In the genomic region with DNA sequence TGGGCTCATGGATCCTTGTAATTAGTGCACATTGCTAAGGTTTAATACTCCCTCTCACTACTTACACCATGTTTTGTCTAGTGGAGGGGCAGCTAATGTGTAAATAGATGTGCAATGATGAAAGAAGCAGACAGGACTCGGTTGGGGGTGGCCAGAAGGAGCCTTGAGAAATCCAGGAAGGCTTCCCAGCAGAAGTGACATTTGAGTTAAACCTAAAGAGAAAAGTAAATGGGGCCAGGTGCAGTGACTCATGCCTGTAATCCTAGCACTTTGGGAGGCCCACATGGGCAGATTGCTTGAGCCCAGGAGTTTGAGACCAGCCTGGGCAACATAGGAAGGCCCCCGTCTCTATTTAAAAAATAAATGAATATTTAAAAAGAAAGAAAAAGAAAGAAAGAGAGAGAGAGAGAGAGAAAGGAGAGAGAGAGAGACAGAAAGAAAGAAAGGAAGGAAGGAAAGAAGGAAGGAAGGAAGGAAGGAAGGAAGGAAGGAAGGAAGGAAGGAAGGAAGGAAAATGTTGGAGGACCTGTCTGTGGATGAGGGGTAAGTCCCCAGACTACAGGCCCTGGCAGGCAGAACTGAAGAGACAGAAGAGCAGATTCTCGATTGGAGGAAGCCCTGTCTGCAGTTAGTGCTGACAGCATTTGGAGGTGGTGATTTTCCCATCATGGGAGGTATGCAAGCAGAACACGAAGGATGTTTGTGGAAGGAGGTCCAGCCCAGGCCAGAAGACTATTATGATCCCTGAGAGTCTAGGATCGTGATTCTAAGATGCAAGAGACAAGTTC, we compare ENCODE assay signal across 14 cellular contexts. TPM values are rescaled to one million over a fixed set of nuclear protein-coding genes. Genes with fewer than 3 reads are reported as not detected.
A peak's percentile ranks its signal among the peaks of the same experiment; 100 is the strongest.
DNase-seq lines count a peak whose midpoint lies in the region; ATAC-seq and TF ChIP-seq lines count a peak whose summit lies in the region.
"Had no signal": no experiment of that assay in that cellular context is flagged by ENCODE, and none has a peak within 500 bp of the region (broad histone marks: within the 10 kb centered on the region; RNA-seq: fewer than 3 reads in every experiment).

No MANE protein-coding gene starts in this region.

- no peak for ATAC-seq in heart left ventricle
- no peak for ATAC-seq in left ventricle myocardium superior
- ATAC-seq in GM21381 (IDR thresholded peaks at IDR 0.05; ENCODE audit: unreplicated experiment): no peak

- TF ChIP-seq POLR2A in heart left ventricle (IDR thresholded peaks at IDR 0.05) (no peak), esophagus muscularis mucosa (IDR thresholded peaks at IDR 0.05; ENCODE audit: low read depth) (no peak), prostate gland (IDR thresholded peaks at IDR 0.05) (no peak), vagina (IDR thresholded peaks at IDR 0.05) (no peak)

- no peak for TF ChIP-seq EP300 in esophagus muscularis mucosa (IDR thresholded peaks at IDR 0.05)

- H3K36me3 ChIP-seq in heart left ventricle (peaks cover 0 to 21% (median 5%) of the 10 kb centered on the region in 9 donors), esophagus muscularis mucosa (peaks cover 7 to 23% (median 14%) of the 10 kb centered on the region in 4 donors), prostate gland (no peaks in the 10 kb centered on the region), vagina (peaks cover 0 to 10% of the 10 kb centered on the region in 2 donors)

- H3K27me3 ChIP-seq in heart left ventricle (peaks cover 0 to 35% (median 0%) of the 10 kb centered on the region in 9 donors), esophagus muscularis mucosa (no peaks in the 10 kb centered on the region), prostate gland (replicated peaks; ENCODE audit: insufficient read depth) (no peaks in the 10 kb centered on the region), vagina (no peaks in the 10 kb centered on the region)

- H3K4me1 ChIP-seq in heart left ventricle: peaks cover 8 to 76% (median 36%) of the 10 kb centered on the region in 12 donors
- H3K4me1 ChIP-seq in esophagus muscularis mucosa: peaks cover 60 to 91% (median 86%) of the 10 kb centered on the region in 4 donors
- peaks cover 12% of the 10 kb centered on the region for H3K4me1 ChIP-seq in prostate gland (replicated peaks)
- peaks cover 78% of the 10 kb centered on the region for H3K4me1 ChIP-seq in vagina

- no peak for TF ChIP-seq CTCF in heart left ventricle (IDR thresholded peaks at IDR 0.05)
- TF ChIP-seq CTCF in esophagus muscularis mucosa (IDR thresholded peaks at IDR 0.05): no peak
- no peak for TF ChIP-seq CTCF in prostate gland (IDR thresholded peaks at IDR 0.05)
- TF ChIP-seq CTCF in vagina (IDR thresholded peaks at IDR 0.05): no peak

- H3K4me3 ChIP-seq in heart left ventricle (peak overlapping the region in 8 of 12 donors; percentile 17 to 83 (median 64)), esophagus muscularis mucosa (peak overlapping the region; percentile 64 to 82 (median 70)), prostate gland (peak overlapping the region in 1 of 2 donors; percentile 4), vagina (peak overlapping the region in 1 of 2 donors; percentile 65)

- H3K9me3 ChIP-seq in heart left ventricle (no peaks in the 10 kb centered on the region), esophagus muscularis mucosa (no peaks in the 10 kb centered on the region), prostate gland (no peaks in the 10 kb centered on the region), vagina (no peaks in the 10 kb centered on the region)

- peak overlapping the region in 9 of 12 donors; percentile 18 to 91 (median 81) for H3K27ac ChIP-seq in heart left ventricle
- H3K27ac ChIP-seq in esophagus muscularis mucosa (replicated peaks in 1 of 4): peak overlapping the region; percentile 82 to 92 (median 92)
- peak overlapping the region; percentile 56 to 78 for H3K27ac ChIP-seq in prostate gland
- H3K27ac ChIP-seq in vagina: peak overlapping the region; percentile 91

- WGBS in heart left ventricle, 4 donors: 63 to 78% (median 69%) methylated on average over 5 of the region's 5 CpGs
- 39% methylated on average over 5 of the region's 5 CpGs for WGBS in esophagus muscularis mucosa
- 28% methylated on average over 5 of the region's 5 CpGs for WGBS in prostate gland

- intact Hi-C loops in heart left ventricle (cut with DNase I): loop anchor here in 1 of 10 donors (5.0 kb wide), 1 partner anchor 149 kb away; no protein-coding TSS in a partner anchor
- intact Hi-C loops in left ventricle myocardium superior (cut with micrococcal nuclease): no loop called here
- intact Hi-C loops in esophagus muscularis mucosa (cut with DNase I): no loop called here
- intact Hi-C loops in prostate gland (cut with DNase I): no loop called here
- intact Hi-C loops in vagina (cut with DNase I): loop anchor here (2.0 kb wide), 1 partner anchor 137 kb away; no protein-coding TSS in a partner anchor

- DNase-seq in heart left ventricle: no peak
- DNase-seq in left ventricle myocardium superior: no peak
- no peak for DNase-seq in esophagus muscularis mucosa (ENCODE audit: extremely low spot score)
- DNase-seq in prostate gland (ENCODE audit: low spot score): no peak
- DNase-seq in vagina (ENCODE audit: extremely low spot score in 2 of 2): no peak
- DNase-seq in NCI-H146 treated with DMSO at 0.1 percent for 48 hours (lab: John Stamatoyannopoulos, UW; ENCODE audit: unreplicated experiment): no peak
- DNase-seq in activated T-cell treated with anti-CD3 and anti-CD28 coated beads, Interleukin-2, amount 50 U/mL, for 48 hours: no peak
- DNase-seq: ACHN; activated naive CD4-positive, alpha-beta T cell; cerebellar nuclear complex; naive B cell; NCI-H187 treated with DMSO at 0.1 percent for 48 hours; NCI-H526 treated with DMSO at 0.1 percent for 48 hours had no signal

RNA-seq across cellular contexts. Expression of a gene that starts 3.6 kb away (rescaled TPM):
- total RNA-seq in heart left ventricle (10 to 100 TPM; 17.4 to 81.1 (median 42.8) TPM), left ventricle myocardium superior (29.0 TPM), esophagus muscularis mucosa (100 to 1,000 TPM; 337 to 646 (median 447) TPM), prostate gland (10 to 100 TPM; 34.7 to 93.4 TPM), vagina (38.3 TPM)
- 10 to 100 TPM; 37.9 to 68.1 TPM for polyA plus RNA-seq in heart left ventricle

RNA-seq across cellular contexts. Expression of a gene that starts 52.0 kb away (rescaled TPM):
- total RNA-seq in heart left ventricle: 10 to 100 TPM in 7 of 9 donors, 1 to 10 TPM in 2; 9.3 to 23.2 (median 11.6) TPM
- 1 to 10 TPM; 6.3 to 9.3 TPM for polyA plus RNA-seq in heart left ventricle
- 9.4 TPM for total RNA-seq in left ventricle myocardium superior
- total RNA-seq in esophagus muscularis mucosa: 10 to 100 TPM in 3 of 4 donors, 1 to 10 TPM in 1; 10.0 to 19.3 (median 11.9) TPM
- 10 to 100 TPM; 12.8 to 41.2 TPM for total RNA-seq in prostate gland
- total RNA-seq in vagina: 28.2 TPM
